In the genomic region with DNA sequence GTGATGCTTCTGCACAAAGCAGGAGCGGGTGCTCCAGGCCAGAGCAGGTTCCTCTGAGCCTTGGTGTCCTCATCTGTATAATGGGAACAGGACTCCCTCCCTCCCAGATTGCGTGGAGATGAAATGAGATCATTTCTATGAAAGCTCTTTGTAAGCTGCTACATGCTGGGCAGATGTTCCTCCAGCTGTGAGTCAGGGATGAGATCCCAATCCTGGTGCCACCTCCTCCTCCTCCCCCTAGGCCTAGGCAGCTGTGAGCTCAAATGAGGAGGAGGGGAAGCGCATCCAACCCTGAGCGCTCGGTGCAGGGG, we compare ENCODE assay signal across 25 cellular contexts. TPM values are rescaled to one million over a fixed set of nuclear protein-coding genes. Genes with fewer than 3 reads are reported as not detected.
"Had no signal": no experiment of that assay in that cellular context is flagged by ENCODE, and none has a peak within 500 bp of the region (broad histone marks: within the 10 kb centered on the region; RNA-seq: fewer than 3 reads in every experiment).

No MANE protein-coding gene starts in this region.

- H3K27me3 ChIP-seq: gastroesophageal sphincter, hepatocyte had no signal

- H3K4me2 ChIP-seq: hepatocyte had no signal

- H3K9me3 ChIP-seq: gastroesophageal sphincter had no signal

- H3K36me3 ChIP-seq: esophagus squamous epithelium, gastroesophageal sphincter, left ventricle myocardium inferior, spleen, tibial nerve had no signal

- H3K4me3 Mint-ChIP-seq: activated T-cell treated with anti-CD3 and anti-CD28 coated beads, Interleukin-2, amount 50 U/mL, for 72 hours; natural killer cell treated with Interleukin-12 subunit alpha and Interleukin-12 subunit beta and Interleukin-15 and Interleukin-18, amount 100 ng/mL, for 72 hours had no signal

- H3K27ac ChIP-seq: epithelial cell of prostate, esophagus squamous epithelium, gastroesophageal sphincter, hepatocyte, left ventricle myocardium inferior, spleen, tibial nerve, VCaP had no signal

- ATAC-seq: activated naive CD4-positive, alpha-beta T cell treated with anti-CD3 and anti-CD28 coated beads, Interleukin-2, amount 50 U/mL, for 72 hours; activated T-cell treated with anti-CD3 and anti-CD28 coated beads, Interleukin-2, amount 50 U/mL, for 72 hours; gastroesophageal sphincter; mucosa of descending colon; natural killer cell treated with Interleukin-12 subunit alpha and Interleukin-12 subunit beta and Interleukin-15 and Interleukin-18, amount 100 ng/mL, for 72 hours had no signal

- H3K4me3 ChIP-seq: esophagus squamous epithelium, gastroesophageal sphincter, hepatocyte, left ventricle myocardium inferior, mucosa of descending colon, spleen, tibial nerve had no signal

- H3K4me1 ChIP-seq: esophagus squamous epithelium, gastroesophageal sphincter, left ventricle myocardium inferior, spleen, tibial nerve had no signal

- H3K27ac Mint-ChIP-seq: activated naive CD4-positive, alpha-beta T cell treated with anti-CD3 and anti-CD28 coated beads, Interleukin-2, amount 50 U/mL, for 72 hours; activated T-cell treated with anti-CD3 and anti-CD28 coated beads, Interleukin-2, amount 50 U/mL, for 72 hours; natural killer cell treated with Interleukin-12 subunit alpha and Interleukin-12 subunit beta and Interleukin-15 and Interleukin-18, amount 100 ng/mL, for 72 hours had no signal

- DNase-seq: activated CD4-positive, alpha-beta T cell treated with anti-CD3 and anti-CD28 coated beads for 4 hours; activated CD4-positive, alpha-beta T cell treated with anti-CD3 and anti-CD28 coated beads, Interleukin-2, amount 50 U/mL, for 4 hours; activated naive CD4-positive, alpha-beta T cell; activated T-cell treated with anti-CD3 and anti-CD28 coated beads for 4 hours; activated T-cell treated with anti-CD3 and anti-CD28 coated beads, Interleukin-2, amount 50 U/mL, for 72 hours; dermis blood vessel endothelial cell; effector CD4-positive, alpha-beta T cell; esophagus squamous epithelium; left ventricle myocardium inferior; mucosa of descending colon; spleen; stimulated activated naive CD4-positive, alpha-beta T cell treated with Interleukin-2 at 50 U/mL for 16 hours had no signal

RNA-seq across cellular contexts. Expression of a gene that starts 7.0 kb away (rescaled TPM):
- total RNA-seq: activated naive CD4-positive, alpha-beta T cell treated with anti-CD3 and anti-CD28 coated beads, Interleukin-2, amount 50 U/mL, for 72 hours; activated T-cell treated with anti-CD3 and anti-CD28 coated beads, Interleukin-2, amount 50 U/mL, for 72 hours; dermis blood vessel endothelial cell; esophagus squamous epithelium; gastroesophageal sphincter; hepatocyte; left ventricle myocardium inferior; lung microvascular endothelial cell; mesenteric fat pad; mucosa of descending colon; myocyte; natural killer cell treated with Interleukin-12 subunit alpha and Interleukin-12 subunit beta and Interleukin-15 and Interleukin-18, amount 100 ng/mL, for 72 hours; osteoblast; right cardiac atrium; spleen; temporal lobe; tibial nerve had no signal
- polyA plus RNA-seq: hepatocyte, right cardiac atrium, spleen had no signal
